15 cellular contexts compared by ENCODE assay signal in genomic region chr22:27183474-27183873, GRCh38.
DNase-seq lines count a peak whose midpoint lies in the region; ATAC-seq and TF ChIP-seq lines count a peak whose summit lies in the region.
"Had no signal": no experiment of that assay in that cellular context is flagged by ENCODE, and none has a peak within 500 bp of the region (broad histone marks: within the 10 kb centered on the region; RNA-seq: fewer than 3 reads in every experiment).

No MANE protein-coding gene starts in this region.

- H3K14ac ChIP-seq in mesenchymal stem cell (ENCODE audit: low read length in 2 of 2), result no peak overlapping the region

- no peak overlapping the region for H3K23ac ChIP-seq in mesenchymal stem cell (ENCODE audit: low read length in 2 of 2)

- intact Hi-C loops in adrenal gland (cut with DNase I), result no loop called here

- H3K79me1 ChIP-seq in mesenchymal stem cell (replicated peaks; ENCODE audit: low read length, poor library complexity, severe bottlenecking), result no peaks in the 10 kb centered on the region

- H2AK5ac ChIP-seq in mesenchymal stem cell (ENCODE audit: low read length, severe bottlenecking), result peak overlapping the region; percentile 37

- no peak overlapping the region for H3K4me3 ChIP-seq in BLaER1 treated with 17β-estradiol and CSF1 and Interleukin-3, amounts not matched to agents 10 nM and 100 nM
- H3K4me3 ChIP-seq in epithelial cell of esophagus (ENCODE audit: low read length) (no peak overlapping the region), mesenchymal stem cell (ENCODE audit: insufficient read depth in 1 of 2, low read depth in 1 of 2, low read length in 2 of 2) (no peak overlapping the region), smooth muscle cell (no peak overlapping the region), adrenal gland (no peak overlapping the region)
- H3K4me3 ChIP-seq: A549, GM12878 had no signal

- TF ChIP-seq POLR2A in adrenal gland (IDR thresholded peaks at IDR 0.05), result no peak

- no peak for ATAC-seq in HG03139 (IDR thresholded peaks at IDR 0.05; ENCODE audit: unreplicated experiment)
- ATAC-seq: A549, GM12878 had no signal

- H3K4ac ChIP-seq in mesenchymal stem cell (ENCODE audit: low read depth in 1 of 2, low read length in 2 of 2), result no peak overlapping the region

- DNase-seq in NCI-H1694 treated with DMSO at 0.1 percent for 48 hours (lab: John Stamatoyannopoulos, UW) (peak; percentile 90), epithelial cell of esophagus (ENCODE audit: low read depth) (peak; percentile 83), mesenchymal stem cell (no peak), smooth muscle cell (lab: John Stamatoyannopoulos, UW; ENCODE audit: unreplicated experiment) (no peak), adrenal gland (no peak)
- DNase-seq: BE2C; Caco-2; CD8-positive, alpha-beta memory T cell; HCEC 1CT; HFFc6 had no signal

- no peaks in the 10 kb centered on the region for H3K27me3 ChIP-seq in BLaER1 treated with 17β-estradiol and CSF1 and Interleukin-3, amounts not matched to agents 10 nM and 100 nM
- H3K27me3 ChIP-seq in mesenchymal stem cell (ENCODE audit: control insufficient read depth in 1 of 2, insufficient read depth in 1 of 2, low read length in 2 of 2), result peaks cover 0 to 92% of the 10 kb centered on the region in 2 experiments
- peaks cover 51% of the 10 kb centered on the region for H3K27me3 ChIP-seq in smooth muscle cell (ENCODE audit: low read depth)
- H3K27me3 ChIP-seq in adrenal gland, result no peaks in the 10 kb centered on the region
- H3K27me3 ChIP-seq: BE2C had no signal

- no peak overlapping the region for H2BK15ac ChIP-seq in mesenchymal stem cell (ENCODE audit: low read depth, poor library complexity, severe bottlenecking)

- H3K18ac ChIP-seq in mesenchymal stem cell (ENCODE audit: low read depth in 1 of 2, low read length in 2 of 2), result peak overlapping the region in 1 of 2 experiments; percentile 1

- no peak overlapping the region for H2BK12ac ChIP-seq in mesenchymal stem cell (ENCODE audit: low read length in 2 of 2)

- H3K9me3 ChIP-seq in BLaER1 treated with 17β-estradiol and CSF1 and Interleukin-3, amounts not matched to agents 10 nM and 100 nM (replicated peaks in 1 of 11), result no peaks in the 10 kb centered on the region
- H3K9me3 ChIP-seq in mesenchymal stem cell (ENCODE audit: control insufficient read depth, low read length) (no peaks in the 10 kb centered on the region), smooth muscle cell (replicated peaks; ENCODE audit: low read depth) (no peaks in the 10 kb centered on the region), adrenal gland (replicated peaks in 1 of 3) (no peaks in the 10 kb centered on the region)
- H3K9me3 ChIP-seq: A549, BE2C, Caco-2 had no signal

- H2AFZ ChIP-seq in mesenchymal stem cell (ENCODE audit: low read depth, low read length), result no peak overlapping the region
- no peak overlapping the region for H2AFZ ChIP-seq in smooth muscle cell (ENCODE audit: low read depth)

- no peaks in the 10 kb centered on the region for H3K79me2 ChIP-seq in smooth muscle cell (ENCODE audit: low read depth)

- no peak overlapping the region for H3K9ac ChIP-seq in BLaER1 treated with 17β-estradiol and CSF1 and Interleukin-3, amounts not matched to agents 10 nM and 100 nM
- H3K9ac ChIP-seq in mesenchymal stem cell (ENCODE audit: low read length), result no peak overlapping the region
- H3K9ac ChIP-seq in smooth muscle cell (ENCODE audit: low read depth), result no peak overlapping the region

- H3K4me1 ChIP-seq in BLaER1 treated with 17β-estradiol and CSF1 and Interleukin-3, amounts not matched to agents 10 nM and 100 nM, result peaks cover 0 to 10% (median 8%) of the 10 kb centered on the region in 10 experiments; a peak in 12 of 20 replicates
- H3K4me1 ChIP-seq in mesenchymal stem cell (ENCODE audit: control insufficient read depth, insufficient read depth, low read depth, low read length) (no peaks in the 10 kb centered on the region), smooth muscle cell (ENCODE audit: low read depth) (no peaks in the 10 kb centered on the region), adrenal gland (replicated peaks in 1 of 2) (no peaks in the 10 kb centered on the region)
- H3K4me1 ChIP-seq: A549, BE2C, Caco-2 had no signal

- peak overlapping the region in 6 of 11 experiments; percentile 4 to 36 (median 28); a peak in 8 of 22 replicates for H3K4me2 ChIP-seq in BLaER1 treated with 17β-estradiol and CSF1 and Interleukin-3, amounts not matched to agents 10 nM and 100 nM
- no peak overlapping the region for H3K4me2 ChIP-seq in mesenchymal stem cell (ENCODE audit: low read length, poor library complexity, severe bottlenecking)
- H3K4me2 ChIP-seq in smooth muscle cell, result no peak overlapping the region
- H3K4me2 ChIP-seq: A549 had no signal

- no peak for TF ChIP-seq CTCF in epithelial cell of esophagus (IDR thresholded peaks at IDR 0.05; ENCODE audit: insufficient read depth, low read depth, low read length, missing control alignments)
- no peak for TF ChIP-seq CTCF in smooth muscle cell (IDR thresholded peaks at IDR 0.05; ENCODE audit: borderline replicate concordance, insufficient read depth, poor library complexity, severe bottlenecking)
- no peak for TF ChIP-seq CTCF in adrenal gland (IDR thresholded peaks at IDR 0.05)

- 91% methylated on average over 6 of the region's 6 CpGs for WGBS in mesenchymal stem cell
- 84% methylated on average over 6 of the region's 6 CpGs for WGBS in smooth muscle cell (ENCODE audit: low lambda C conversion rate)
- 89 to 93% (median 90%) methylated on average over 4 to 6 of the region's 6 CpGs for WGBS in adrenal gland, 4 donors

- no peak overlapping the region for H2BK120ac ChIP-seq in mesenchymal stem cell (ENCODE audit: low read depth, low read length)

- H4K20me1 ChIP-seq in BLaER1 treated with 17β-estradiol and CSF1 and Interleukin-3, amounts not matched to agents 10 nM and 100 nM, result no peaks in the 10 kb centered on the region; a peak in 1 of 22 replicates
- H4K20me1 ChIP-seq in smooth muscle cell (ENCODE audit: low read depth), result no peaks in the 10 kb centered on the region

- no peaks in the 10 kb centered on the region for H3F3A ChIP-seq in smooth muscle cell (ENCODE audit: low read depth)

- H4K91ac ChIP-seq in mesenchymal stem cell (ENCODE audit: low read length), result no peak overlapping the region

- H2BK5ac ChIP-seq in mesenchymal stem cell (ENCODE audit: low read depth, low read length, poor library complexity, severe bottlenecking), result no peak overlapping the region

- H4K8ac ChIP-seq in mesenchymal stem cell (ENCODE audit: low read length), result no peak overlapping the region

- no peaks in the 10 kb centered on the region for H3K36me3 ChIP-seq in BLaER1 treated with 17β-estradiol and CSF1 and Interleukin-3, amounts not matched to agents 10 nM and 100 nM
- H3K36me3 ChIP-seq in mesenchymal stem cell (ENCODE audit: control insufficient read depth in 1 of 2, insufficient read depth in 2 of 2, low read depth in 1 of 2, low read length in 2 of 2) (no peaks in the 10 kb centered on the region), smooth muscle cell (ENCODE audit: low read depth) (no peaks in the 10 kb centered on the region), adrenal gland (replicated peaks in 1 of 2) (no peaks in the 10 kb centered on the region)
- H3K36me3 ChIP-seq: BE2C had no signal

- H3K27ac ChIP-seq in BLaER1 treated with 17β-estradiol and CSF1 and Interleukin-3, amounts not matched to agents 10 nM and 100 nM, result no peak overlapping the region
- no peak overlapping the region for H3K27ac ChIP-seq in mesenchymal stem cell (ENCODE audit: low read length, poor library complexity, severe bottlenecking)
- H3K27ac ChIP-seq in smooth muscle cell (ENCODE audit: low read depth), result no peak overlapping the region
- no peak overlapping the region for H3K27ac ChIP-seq in adrenal gland
- H3K27ac ChIP-seq: HL-60 had no signal

Comparison
In these comparisons a context has a peak if more than half of its experiments do, and no peak if none do; other contexts are left out.
1. H3K4me2 ChIP-seq: peak in BLaER1 treated with 17β-estradiol and CSF1 and Interleukin-3, amounts not matched to agents 10 nM and 100 nM (6 of 11); none in mesenchymal stem cell (single experiment) and smooth muscle cell (single experiment).
2. DNase-seq: peak in NCI-H1694 treated with DMSO at 0.1 percent for 48 hours (single experiment) and epithelial cell of esophagus (single experiment); none in mesenchymal stem cell (single experiment), smooth muscle cell (single experiment) and adrenal gland (0 of 7).